ENCODE assay signal across 19 cellular contexts in the genomic region with DNA sequence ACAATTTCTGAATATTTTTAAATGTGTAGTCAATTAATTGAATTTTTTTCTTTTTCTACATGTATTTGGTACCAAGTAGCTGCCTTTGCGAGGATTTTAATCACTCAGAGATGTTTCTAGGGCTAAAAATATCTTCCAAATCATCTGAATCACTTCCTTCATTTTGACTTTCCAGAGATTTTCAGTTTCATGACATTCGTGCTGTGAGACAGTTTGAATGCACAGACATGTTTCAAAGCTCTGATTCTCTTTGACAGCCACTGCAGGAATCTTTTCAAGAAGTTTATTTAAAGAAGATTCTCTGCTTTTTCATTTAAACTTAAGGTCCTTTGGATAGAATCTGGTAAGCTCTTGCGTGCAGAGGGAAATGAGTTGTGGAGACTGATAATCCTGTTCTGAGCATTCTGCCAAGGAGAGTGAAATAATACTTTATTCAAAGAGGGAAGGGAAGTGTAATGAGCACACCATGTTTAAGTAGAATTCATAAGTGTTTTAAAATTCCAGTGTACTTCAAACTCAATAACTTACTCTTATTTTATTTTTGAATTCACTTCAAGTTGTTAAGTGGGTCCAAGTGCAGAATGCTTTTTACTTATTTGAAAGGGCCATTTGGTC. TPM values are rescaled to one million over a fixed set of nuclear protein-coding genes. Genes with fewer than 3 reads are reported as not detected.
DNase-seq lines count a peak whose midpoint lies in the region; ATAC-seq, FAIRE-seq and TF ChIP-seq lines count a peak whose summit lies in the region.
"Had no signal": no experiment of that assay in that cellular context is flagged by ENCODE, and none has a peak within 500 bp of the region (broad histone marks: within the 10 kb centered on the region; RNA-seq: fewer than 3 reads in every experiment).

No MANE protein-coding gene starts in this region.

- H2BK12ac ChIP-seq in mesenchymal stem cell (ENCODE audit: low read length in 2 of 2): no peak overlapping the region

- H3K18ac ChIP-seq in IMR-90 (ENCODE audit: low read depth, low read length) (no peak overlapping the region), mesenchymal stem cell (ENCODE audit: low read depth in 1 of 2, low read length in 2 of 2) (no peak overlapping the region)

- CTCF ChIA-PET in AG04449 (lab: Yijun Ruan, JAX) (interaction anchor here (0.7 to 4.1 kb wide), 4 partner anchors 9 to 357 kb away, joined by 3 to 19 read pairs (median 6); partner anchors contain the start of gene CYBRD1), IMR-90 (lab: Yijun Ruan, JAX) (interaction anchor here (0.5 kb wide), 2 partner anchors 249 to 379 kb away, joined by 3 to 5 read pairs; no protein-coding TSS in a partner anchor)

- 0 out of 2 replicates have a peak overlapping the region, but pooled peaks have one; percentile 21 for H3K23ac ChIP-seq in IMR-90 (ENCODE audit: low read depth, low read length)
- H3K23ac ChIP-seq in mesenchymal stem cell (ENCODE audit: low read length in 2 of 2): no peak overlapping the region

- H3K9ac ChIP-seq in IMR-90 (ENCODE audit: low read depth, low read length) (no peak overlapping the region), mesenchymal stem cell (ENCODE audit: low read length) (peak overlapping the region; percentile 85)

- 63% methylated on average over 1 of the region's 3 CpGs; no CpG with 5 or more reads in 1 of the 2 experiments for WGBS in IMR-90 (ENCODE audit: extremely low coverage in 2 of 2, insufficient read length in 1 of 2), 2 experiments
- WGBS in mesenchymal stem cell: 50% methylated on average over 3 of the region's 3 CpGs

- no peak overlapping the region for H4K8ac ChIP-seq in IMR-90 (ENCODE audit: low read depth in 2 of 2, low read length in 2 of 2)
- H4K8ac ChIP-seq in mesenchymal stem cell (ENCODE audit: low read length): no peak overlapping the region

- no peak overlapping the region for H2BK120ac ChIP-seq in IMR-90 (ENCODE audit: low read depth, low read length)
- H2BK120ac ChIP-seq in mesenchymal stem cell (ENCODE audit: low read depth, low read length): no peak overlapping the region

- H3K9me3 ChIP-seq in IMR-90 (ENCODE audit: control insufficient read depth, insufficient read depth, low read length): no peaks in the 10 kb centered on the region
- H3K9me3 ChIP-seq in mesenchymal stem cell (ENCODE audit: control insufficient read depth, low read length): no peaks in the 10 kb centered on the region
- H3K9me3 ChIP-seq: sigmoid colon, upper lobe of left lung had no signal

- H2BK5ac ChIP-seq in IMR-90 (ENCODE audit: low read depth, low read length, poor library complexity, severe bottlenecking) (peak overlapping the region; percentile 38), mesenchymal stem cell (ENCODE audit: low read depth, low read length, poor library complexity, severe bottlenecking) (no peak overlapping the region)

- no peak overlapping the region for H4K5ac ChIP-seq in IMR-90 (ENCODE audit: low read depth, low read length)

- H3K36me3 ChIP-seq in IMR-90 (ENCODE audit: control insufficient read depth, insufficient read depth, low read length) (peaks cover 2% of the 10 kb centered on the region; the same call in 1 of the 2 replicates), mesenchymal stem cell (ENCODE audit: control insufficient read depth in 1 of 2, insufficient read depth in 2 of 2, low read depth in 1 of 2, low read length in 2 of 2) (peaks cover 2 to 40% of the 10 kb centered on the region in 2 experiments)
- H3K36me3 ChIP-seq: sigmoid colon had no signal

- H2AK5ac ChIP-seq in IMR-90 (ENCODE audit: low read depth, low read length): no peak overlapping the region
- H2AK5ac ChIP-seq in mesenchymal stem cell (ENCODE audit: low read length, severe bottlenecking): no peak overlapping the region

- H2AFZ ChIP-seq in IMR-90 (replicated peaks; ENCODE audit: low read length, poor library complexity) (no peak overlapping the region), mesenchymal stem cell (ENCODE audit: low read depth, low read length) (no peak overlapping the region)

- no peaks in the 10 kb centered on the region for H3K9me1 ChIP-seq in IMR-90 (ENCODE audit: insufficient read depth, low read length)

- BruUV-seq in IMR-90 (replicated peaks; lab: Mats Ljungman, UMichigan): no TSS peak

- no peak overlapping the region for H3K27ac ChIP-seq in IMR-90 (ENCODE audit: insufficient read depth, low read length)
- no peak overlapping the region for H3K27ac ChIP-seq in mesenchymal stem cell (ENCODE audit: low read length, poor library complexity, severe bottlenecking)

- dilution Hi-C loops in IMR-90 (cut with HindIII; ENCODE audit: low sequenced_read_pairs, unreplicated experiment): no loop called here

- no peaks in the 10 kb centered on the region for H3K27me3 ChIP-seq in IMR-90 (ENCODE audit: control insufficient read depth, insufficient read depth, low read length)
- no peaks in the 10 kb centered on the region for H3K27me3 ChIP-seq in mesenchymal stem cell (ENCODE audit: control insufficient read depth in 1 of 2, insufficient read depth in 1 of 2, low read length in 2 of 2)
- H3K27me3 ChIP-seq: sigmoid colon, upper lobe of left lung had no signal

- peaks cover 11% of the 10 kb centered on the region; the same call in 1 of the 2 replicates for H4K20me1 ChIP-seq in IMR-90 (ENCODE audit: insufficient read depth, low read length)

- H2BK20ac ChIP-seq in IMR-90 (ENCODE audit: low read depth, low read length): no peak overlapping the region

- H3K79me1 ChIP-seq in IMR-90 (ENCODE audit: low read depth in 1 of 2, low read length in 2 of 2) (peaks cover 13 to 65% of the 10 kb centered on the region in 2 experiments), mesenchymal stem cell (replicated peaks; ENCODE audit: low read length, poor library complexity, severe bottlenecking) (peaks cover 25% of the 10 kb centered on the region)

- H3K4me2 ChIP-seq in IMR-90 (ENCODE audit: low read depth, low read length) (peak overlapping the region; percentile 49; the same call in 1 of the 2 replicates), mesenchymal stem cell (ENCODE audit: low read length, poor library complexity, severe bottlenecking) (no peak overlapping the region)

- TF ChIP-seq CTCF in AG04449 (IDR thresholded peaks at IDR 0.05; ENCODE audit: insufficient read depth, low read length, missing control alignments) (no peak), IMR-90 (conservative IDR thresholded peaks at IDR 0.05; ENCODE audit: low read depth, low read length) (no peak)

- no peak for TF ChIP-seq POLR2A in IMR-90 (IDR thresholded peaks at IDR 0.05; ENCODE audit: low read depth, low read length)

- no peak overlapping the region for H2BK15ac ChIP-seq in IMR-90 (ENCODE audit: low read depth, low read length)
- H2BK15ac ChIP-seq in mesenchymal stem cell (ENCODE audit: low read depth, poor library complexity, severe bottlenecking): no peak overlapping the region

- H3K4me1 ChIP-seq in IMR-90 (ENCODE audit: control insufficient read depth, insufficient read depth, low read length): peaks cover 4% of the 10 kb centered on the region; the same call in 1 of the 2 replicates
- H3K4me1 ChIP-seq in mesenchymal stem cell (ENCODE audit: control insufficient read depth, insufficient read depth, low read depth, low read length): peaks cover 1% of the 10 kb centered on the region

- no peak for TF ChIP-seq RAD21 in IMR-90 (IDR thresholded peaks at IDR 0.05; ENCODE audit: low read length)

- H2AK9ac ChIP-seq in IMR-90 (replicated peaks; ENCODE audit: low read depth, low read length, poor library complexity): no peak overlapping the region

- FAIRE-seq in HTR-8/SVneo (lab: Jason Lieb, UNC): no peak
- FAIRE-seq: K562 had no signal

- peak; percentile 35 for ATAC-seq in IMR-90 (ENCODE audit: low read depth)
- ATAC-seq in GM19023 (IDR thresholded peaks at IDR 0.05; ENCODE audit: unreplicated experiment): no peak

- in situ Hi-C loops in IMR-90 (cut with MboI; ENCODE audit: low sequenced_read_pairs): no loop called here
- in situ Hi-C loops in KBM-7 (cut with MboI; ENCODE audit: low pct_unique_long_range_greater_than_20kb, low sequenced_read_pairs): no loop called here

- POLR2A ChIA-PET in AG04449 (lab: Yijun Ruan, JAX): interaction anchor here (2.7 kb wide), 1 partner anchor 9 kb away, joined by 16 read pairs; the partner anchor contains the start of gene CYBRD1
- POLR2A ChIA-PET in IMR-90 (lab: Charles Lee; ENCODE audit: unreplicated experiment): interaction anchor here (1.5 kb wide), 1 partner anchor 10 kb away, joined by 5 read pairs; the partner anchor contains the start of gene CYBRD1

- DNase-seq in AG04449 (ENCODE audit: low read depth, low spot score) (no peak), IMR-90 (peak; percentile 49), astrocyte of the hippocampus (ENCODE audit: low read depth, low spot score) (peak; percentile 7), mesenchymal stem cell (peak; percentile 46), HTR-8/SVneo (ENCODE audit: insufficient read length, low spot score) (no peak), KBM-7 (no peak), DMS79 treated with DMSO at 0.1 percent for 48 hours (lab: John Stamatoyannopoulos, UW) (no peak)
- DNase-seq: activated T-cell treated with anti-CD3 and anti-CD28 coated beads, Interleukin-2, amount 50 U/mL, for 1 hour; glutamatergic neuron; islet precursor cell; NCI-H1436 treated with DMSO at 0.1 percent for 48 hours; NK-92 treated with Interleukin-12 subunit alpha and Interleukin-12 subunit beta, amount 100 ng/mL, for 24 hours; SHP77; stimulated activated CD4-positive, alpha-beta T cell treated with anti-CD3 and anti-CD28 coated beads, Interleukin-4, amount 100 ng/mL, for 4 hours; T1000 had no signal

- H3K4ac ChIP-seq in IMR-90 (ENCODE audit: low read depth, low read length) (peak overlapping the region; percentile 27; the same call in 1 of the 2 replicates), mesenchymal stem cell (ENCODE audit: low read depth in 1 of 2, low read length in 2 of 2) (no peak overlapping the region)

- no peak overlapping the region for H3K14ac ChIP-seq in IMR-90 (replicated peaks; ENCODE audit: low read depth, low read length)
- no peak overlapping the region for H3K14ac ChIP-seq in mesenchymal stem cell (ENCODE audit: low read length in 2 of 2)

- no peak overlapping the region for H3K56ac ChIP-seq in IMR-90 (ENCODE audit: extremely low read depth, insufficient read depth, low read length)

- intact Hi-C loops in IMR-90 (cut with micrococcal nuclease): loop anchor here (10.0 kb wide), 1 partner anchor 377 kb away; no protein-coding TSS in a partner anchor

- H3K4me3 ChIP-seq in AG04449 (ENCODE audit: low read depth, low read length) (peak overlapping the region; percentile 18; the same call in 1 of the 2 replicates), IMR-90 (ENCODE audit: insufficient read depth, low read depth, low read length) (no peak overlapping the region), mesenchymal stem cell (ENCODE audit: insufficient read depth in 1 of 2, low read depth in 1 of 2, low read length in 2 of 2) (peak overlapping the region in 1 of 2 experiments; percentile 66)
- H3K4me3 ChIP-seq: K562, sigmoid colon, upper lobe of left lung had no signal

- H4K91ac ChIP-seq in IMR-90 (ENCODE audit: insufficient read depth, low read depth, low read length) (no peak overlapping the region), mesenchymal stem cell (ENCODE audit: low read length) (no peak overlapping the region)

RNA-seq across cellular contexts. Expression of gene CYBRD1, which starts 9.7 kb away (rescaled TPM):
- 103 and 119 TPM in 2 replicates for total RNA-seq in IMR-90 (2012; rRNA removed)
- 48.8 and 53.2 TPM in 2 replicates for polyA plus RNA-seq in IMR-90 (2012; rRNA removed)
- 55.0 and 65.2 TPM in 2 replicates for polyA plus RNA-seq in IMR-90 (2012; cell fraction: cytosol; rRNA removed)
- 16.5 and 30.7 TPM in 2 replicates for polyA plus RNA-seq in IMR-90 (2012; cell fraction: nucleus; rRNA removed; ENCODE audit: low replicate concordance)
- 70.7 TPM for polyA plus RNA-seq in mesenchymal stem cell (2013, experiment 1 of 2)
- 74.4 TPM for polyA plus RNA-seq in mesenchymal stem cell (2013, experiment 2 of 2)

Comparison
In these comparisons a context has a peak if more than half of its experiments do, and no peak if none do; other contexts are left out.
1. DNase-seq: peak in IMR-90 (single experiment), astrocyte of the hippocampus (single experiment) and mesenchymal stem cell (single experiment); none in AG04449 (single experiment), HTR-8/SVneo (single experiment), KBM-7 (single experiment) and DMS79 treated with DMSO at 0.1 percent for 48 hours (single experiment).